In genomic region chr3:134471521-134472193, GRCh38 we compare ENCODE assay signal across 20 cellular contexts. TPM values are rescaled to one million over a fixed set of nuclear protein-coding genes. Genes with fewer than 3 reads are reported as not detected.
DNase-seq lines count a peak whose midpoint lies in the region; ATAC-seq and TF ChIP-seq lines count a peak whose summit lies in the region.
"Had no signal": no experiment of that assay in that cellular context is flagged by ENCODE, and none has a peak within 500 bp of the region (broad histone marks: within the 10 kb centered on the region; RNA-seq: fewer than 3 reads in every experiment).

No MANE protein-coding gene starts in this region.

- no peaks in the 10 kb centered on the region for H3K79me2 ChIP-seq in osteoblast (ENCODE audit: insufficient read depth, low read length)

- H3K4me3 ChIP-seq in Panc1 (ENCODE audit: low read depth in 2 of 2, low read length in 2 of 2) (no peak overlapping the region), osteoblast (ENCODE audit: insufficient read depth, low read length) (no peak overlapping the region)
- H3K4me3 ChIP-seq: BLaER1 treated with 17β-estradiol and CSF1 and Interleukin-3, amounts not matched to agents 10 nM and 100 nM had no signal

- H3K4me1 ChIP-seq in Panc1 (ENCODE audit: control insufficient read depth, insufficient read depth, low read length): peaks cover 3% of the 10 kb centered on the region
- peaks cover 28% of the 10 kb centered on the region for H3K4me1 ChIP-seq in osteoblast (ENCODE audit: insufficient read depth, low read length)

- intact Hi-C loops in Panc1 (cut with micrococcal nuclease; ENCODE audit: unreplicated experiment): loop anchor here (5.0 kb wide), 2 partner anchors 94 to 114 kb away; no protein-coding TSS in a partner anchor
- intact Hi-C loops in sciatic nerve (cut with DNase I): loop anchor here (10.0 kb wide), 2 partner anchors 97 to 257 kb away; partner anchors contain the start of gene AMOTL2

- CTCF ChIA-PET in Panc1 (lab: Charles Lee): interaction anchor here (1.2 to 2.7 kb wide), 2 partner anchors 114 to 164 kb away, joined by 14 to 16 read pairs; no protein-coding TSS in a partner anchor

- peak; percentile 83 for DNase-seq in EL
- no peak for DNase-seq in Panc1 (ENCODE audit: low read depth, low spot score)
- DNase-seq in osteoblast (ENCODE audit: insufficient read length, low spot score, missing footprints): no peak
- DNase-seq in sciatic nerve (ENCODE audit: low spot score): no peak
- DNase-seq in activated T-cell treated with anti-CD3 and anti-CD28 coated beads, Interleukin-2, amount 50 U/mL, for 24 hours: no peak
- DNase-seq in naive thymus-derived CD8-positive, alpha-beta T cell: no peak
- DNase-seq: activated CD4-positive, alpha-beta T cell treated with anti-CD3 and anti-CD28 coated beads for 48 hours; activated T-cell treated with anti-CD3 and anti-CD28 coated beads, Interleukin-2, amount 50 U/mL, for 1 hour; DMS79 treated with DMSO at 0.1 percent for 48 hours; foreskin melanocyte; immature natural killer cell; NCI-H1694; NCI-H69; posterior cingulate gyrus; substantia nigra; T1000 had no signal

- POLR2A ChIA-PET in Panc1 (lab: Charles Lee): interaction anchor here (0.6 to 0.7 kb wide), 3 partner anchors 108 to 140 kb away, joined by 4 to 8 read pairs (median 6); no protein-coding TSS in a partner anchor
- POLR2A ChIA-PET in naive thymus-derived CD8-positive, alpha-beta T cell (lab: Charles Lee): no interaction called here

- in situ Hi-C loops in Panc1 (cut with HindIII; ENCODE audit: low pct_unique_long_range_greater_than_20kb, low sequenced_read_pairs): no loop called here

- H3K27me3 Mint-ChIP-seq in activated T-cell treated with anti-CD3 and anti-CD28 coated beads, Interleukin-2, amount 50 U/mL, for 24 hours: no peaks in the 10 kb centered on the region
- no peaks in the 10 kb centered on the region for H3K27me3 Mint-ChIP-seq in naive thymus-derived CD8-positive, alpha-beta T cell
- H3K27me3 Mint-ChIP-seq: dendritic cell treated with granulocyte-macrophage colony-stimulating factor and Interleukin-4, amounts not matched to agents 40 ng/mL and 50 ng/mL, for 4 days had no signal

- H3K36me3 ChIP-seq in Panc1 (ENCODE audit: control insufficient read depth, insufficient read depth, low read length) (no peaks in the 10 kb centered on the region), osteoblast (ENCODE audit: insufficient read depth, low read length) (peaks cover 7% of the 10 kb centered on the region)

- H3K36me3 Mint-ChIP-seq in activated T-cell treated with anti-CD3 and anti-CD28 coated beads, Interleukin-2, amount 50 U/mL, for 24 hours (ENCODE audit: low read depth): peaks cover 6% of the 10 kb centered on the region
- H3K36me3 Mint-ChIP-seq in naive thymus-derived CD8-positive, alpha-beta T cell: peaks cover 2 to 10% (median 3%) of the 10 kb centered on the region in 3 donors

- H2AFZ ChIP-seq in osteoblast (ENCODE audit: low read length): no peak overlapping the region

- H4K20me1 ChIP-seq in osteoblast (ENCODE audit: insufficient read depth, low read length): no peaks in the 10 kb centered on the region

- no peaks in the 10 kb centered on the region for H3K27me3 ChIP-seq in Panc1 (ENCODE audit: control insufficient read depth, insufficient read depth, low read length)
- H3K27me3 ChIP-seq in osteoblast (ENCODE audit: insufficient read depth, low read length): no peaks in the 10 kb centered on the region
- H3K27me3 ChIP-seq: BLaER1 treated with 17β-estradiol and CSF1 and Interleukin-3, amounts not matched to agents 10 nM and 100 nM had no signal

- no TSS peak for BruUV-seq in Panc1 (replicated peaks; lab: Mats Ljungman, UMichigan)

- ATAC-seq in Panc1: 0 out of 2 replicates have a peak, but pooled peaks have one; percentile 25
- ATAC-seq in esophagus mucosa: peak; percentile 66
- ATAC-seq in sciatic nerve: no peak
- ATAC-seq in GM18519 (IDR thresholded peaks at IDR 0.05; ENCODE audit: low FRiP score, unreplicated experiment): no peak
- no peak for ATAC-seq in naive thymus-derived CD8-positive, alpha-beta T cell

- H3K27ac ChIP-seq in Panc1 (ENCODE audit: low read length): no peak overlapping the region
- peak overlapping the region; percentile 58 for H3K27ac ChIP-seq in osteoblast (ENCODE audit: low read depth, low read length)
- H3K27ac ChIP-seq: BLaER1 treated with 17β-estradiol and CSF1 and Interleukin-3, amounts not matched to agents 10 nM and 100 nM had no signal

- peaks cover 2% of the 10 kb centered on the region for H3K4me1 Mint-ChIP-seq in activated T-cell treated with anti-CD3 and anti-CD28 coated beads, Interleukin-2, amount 50 U/mL, for 24 hours (ENCODE audit: low read depth)
- H3K4me1 Mint-ChIP-seq in naive thymus-derived CD8-positive, alpha-beta T cell: peaks cover 0 to 2% (median under 1%) of the 10 kb centered on the region in 4 donors
- H3K4me1 Mint-ChIP-seq: immature natural killer cell had no signal

- TF ChIP-seq CTCF in Panc1 (IDR thresholded peaks at IDR 0.05): no peak
- TF ChIP-seq CTCF in osteoblast (IDR thresholded peaks at IDR 0.05; ENCODE audit: extremely low read depth, low read depth, low read length): no peak

- peak overlapping the region; percentile 43 for H3K4me2 ChIP-seq in osteoblast (ENCODE audit: insufficient read depth, low read length)
- H3K4me2 ChIP-seq: BLaER1 treated with 17β-estradiol and CSF1 and Interleukin-3, amounts not matched to agents 10 nM and 100 nM had no signal

- H3K9me3 Mint-ChIP-seq in activated T-cell treated with anti-CD3 and anti-CD28 coated beads, Interleukin-2, amount 50 U/mL, for 24 hours: no peaks in the 10 kb centered on the region
- H3K9me3 Mint-ChIP-seq in naive thymus-derived CD8-positive, alpha-beta T cell: no peaks in the 10 kb centered on the region
- H3K9me3 Mint-ChIP-seq: dendritic cell treated with granulocyte-macrophage colony-stimulating factor and Interleukin-4, amounts not matched to agents 40 ng/mL and 50 ng/mL, for 4 days; immature natural killer cell had no signal

- H3K9me3 ChIP-seq in Panc1 (ENCODE audit: control insufficient read depth, insufficient read depth, low read depth, low read length) (no peaks in the 10 kb centered on the region), osteoblast (ENCODE audit: low read depth, low read length) (no peaks in the 10 kb centered on the region)
- H3K9me3 ChIP-seq: BLaER1 treated with 17β-estradiol and CSF1 and Interleukin-3, amounts not matched to agents 10 nM and 100 nM had no signal

- H3K27ac Mint-ChIP-seq in activated T-cell treated with anti-CD3 and anti-CD28 coated beads, Interleukin-2, amount 50 U/mL, for 24 hours: no peak overlapping the region
- H3K27ac Mint-ChIP-seq in naive thymus-derived CD8-positive, alpha-beta T cell: peak overlapping the region in 1 of 10 donors; percentile 80
- H3K27ac Mint-ChIP-seq: dendritic cell treated with granulocyte-macrophage colony-stimulating factor and Interleukin-4, amounts not matched to agents 40 ng/mL and 50 ng/mL, for 4 days; immature natural killer cell had no signal

- H3K4me3 Mint-ChIP-seq in activated T-cell treated with anti-CD3 and anti-CD28 coated beads, Interleukin-2, amount 50 U/mL, for 24 hours: no peak overlapping the region
- no peak overlapping the region for H3K4me3 Mint-ChIP-seq in naive thymus-derived CD8-positive, alpha-beta T cell
- H3K4me3 Mint-ChIP-seq: dendritic cell treated with granulocyte-macrophage colony-stimulating factor and Interleukin-4, amounts not matched to agents 40 ng/mL and 50 ng/mL, for 4 days; immature natural killer cell had no signal

RNA-seq across cellular contexts. Expression of gene ANAPC13, which starts 14.1 kb away (rescaled TPM):
- 68.8 TPM for total RNA-seq in Panc1 (2021; ENCODE audit: unreplicated experiment)
- polyA plus RNA-seq in Panc1 (2012; ENCODE audit: insufficient read length): 51.3 TPM
- 17.5 TPM for total RNA-seq in esophagus mucosa
- total RNA-seq in osteoblast: 68.4 and 77.5 TPM in 2 replicates
- 39.1 TPM for total RNA-seq in sciatic nerve
- 10 to 100 TPM; 36.1 to 36.4 TPM for total RNA-seq in naive thymus-derived CD8-positive, alpha-beta T cell
- polyA plus RNA-seq in naive thymus-derived CD8-positive, alpha-beta T cell: 10 to 100 TPM; 88.9 to 96.1 (median 90.5) TPM

RNA-seq across cellular contexts. Expression of gene CEP63, which starts 14.2 kb away (rescaled TPM):
- total RNA-seq in Panc1 (2021; ENCODE audit: unreplicated experiment): 30.5 TPM
- 21.3 TPM for polyA plus RNA-seq in Panc1 (2012; ENCODE audit: insufficient read length)
- total RNA-seq in esophagus mucosa: 11.0 TPM
- 15.9 and 42.4 TPM in 2 replicates for total RNA-seq in osteoblast
- total RNA-seq in sciatic nerve: 31.3 TPM
- 10 to 100 TPM; 33.0 to 40.1 TPM for total RNA-seq in naive thymus-derived CD8-positive, alpha-beta T cell
- 10 to 100 TPM; 16.2 to 32.2 (median 26.0) TPM for polyA plus RNA-seq in naive thymus-derived CD8-positive, alpha-beta T cell

Comparison
In these comparisons a context has a peak if more than half of its experiments do, and no peak if none do; other contexts are left out.
1. ATAC-seq: peak in Panc1 (single experiment) and esophagus mucosa (single experiment); none in sciatic nerve (single experiment), GM18519 (single experiment) and naive thymus-derived CD8-positive, alpha-beta T cell (0 of 2).